ENCODE assay signal across 12 cellular contexts in genomic region chr2:153106802-153107477, GRCh38.
DNase-seq lines count a peak whose midpoint lies in the region; ATAC-seq and TF ChIP-seq lines count a peak whose summit lies in the region.
"Had no signal": no experiment of that assay in that cellular context is flagged by ENCODE, and none has a peak within 500 bp of the region (broad histone marks: within the 10 kb centered on the region; RNA-seq: fewer than 3 reads in every experiment).

No MANE protein-coding gene starts in this region.

- no peaks in the 10 kb centered on the region for H3K9me3 Mint-ChIP-seq in activated T-cell treated with anti-CD3 and anti-CD28 coated beads, Interleukin-2, amount 50 U/mL, for 4 hours
- H3K9me3 Mint-ChIP-seq in nephron, result no peaks in the 10 kb centered on the region
- H3K9me3 Mint-ChIP-seq: brain, mesothelial cell of epicardium had no signal

- no peaks in the 10 kb centered on the region for H3K36me3 Mint-ChIP-seq in activated T-cell treated with anti-CD3 and anti-CD28 coated beads, Interleukin-2, amount 50 U/mL, for 4 hours (ENCODE audit: insufficient read depth)
- no peaks in the 10 kb centered on the region for H3K36me3 Mint-ChIP-seq in nephron (ENCODE audit: low read depth)
- H3K36me3 Mint-ChIP-seq: brain, mesothelial cell of epicardium had no signal

- 0 out of 2 replicates have a peak, but pooled peaks cover 5% of the 10 kb centered on the region for H3F3A ChIP-seq in MM.1S (ENCODE audit: insufficient read depth, low read length)

- H3K9me3 ChIP-seq in MM.1S (replicated peaks; ENCODE audit: insufficient read depth, low read length), result no peaks in the 10 kb centered on the region

- peaks cover 11% of the 10 kb centered on the region for H3K4me1 Mint-ChIP-seq in activated T-cell treated with anti-CD3 and anti-CD28 coated beads, Interleukin-2, amount 50 U/mL, for 4 hours (ENCODE audit: low read depth)
- H3K4me1 Mint-ChIP-seq in nephron, result peaks cover 32% of the 10 kb centered on the region

- peaks cover 21% of the 10 kb centered on the region for H3K4me1 ChIP-seq in MM.1S (ENCODE audit: low read length)

- H2AFZ ChIP-seq in MM.1S (ENCODE audit: low read length), result 0 out of 2 replicates have a peak overlapping the region, but pooled peaks have one; percentile 9

- peaks cover 15% of the 10 kb centered on the region; the same call in 1 of the 2 replicates for H4K20me1 ChIP-seq in MM.1S (ENCODE audit: insufficient read depth, low read length)

- H3K27me3 ChIP-seq in MM.1S (replicated peaks; ENCODE audit: insufficient read depth, low read length), result no peaks in the 10 kb centered on the region

- peak overlapping the region in 2 of 3 experiments; percentile 78 for H3K27ac Mint-ChIP-seq in nephron
- H3K27ac Mint-ChIP-seq: brain, mesothelial cell of epicardium had no signal

- DNase-seq in activated T-cell treated with anti-CD3 and anti-CD28 coated beads, Interleukin-2, amount 50 U/mL, for 4 hours, result no peak
- DNase-seq in activated T-cell treated with anti-CD3 and anti-CD28 coated beads, Interleukin-2, amount 50 U/mL, for 1 hour, result no peak
- DNase-seq in MM.1S (peak; percentile 43), amniotic stem cell (lab: John Stamatoyannopoulos, UW) (no peak)
- DNase-seq in activated CD4-positive, alpha-beta T cell treated with anti-CD3 and anti-CD28 coated beads, Interleukin-2, amount 50 U/mL, for 48 hours, result no peak
- DNase-seq: right cardiac atrium, SW 1271 had no signal

- H3K27ac ChIP-seq in MM.1S (ENCODE audit: low read length), result no peak overlapping the region

- peak overlapping the region; percentile 62 for H3K4me3 Mint-ChIP-seq in activated T-cell treated with anti-CD3 and anti-CD28 coated beads, Interleukin-2, amount 50 U/mL, for 4 hours
- H3K4me3 Mint-ChIP-seq in nephron, result peak overlapping the region in 1 of 3 experiments; percentile 22
- H3K4me3 Mint-ChIP-seq: mesothelial cell of epicardium had no signal

- peaks cover 91% of the 10 kb centered on the region for H3K79me2 ChIP-seq in MM.1S (ENCODE audit: low read length)

- no peak overlapping the region for H3K9ac ChIP-seq in MM.1S (ENCODE audit: low read length)

- no peak for ATAC-seq in activated T-cell treated with anti-CD3 and anti-CD28 coated beads, Interleukin-2, amount 50 U/mL, for 4 hours
- ATAC-seq in GM21529 (IDR thresholded peaks at IDR 0.05; ENCODE audit: unreplicated experiment) (peak; percentile 72), HG02763 (IDR thresholded peaks at IDR 0.05; ENCODE audit: unreplicated experiment) (no peak)
- ATAC-seq: right cardiac atrium had no signal

- peak overlapping the region; percentile 66 for H3K4me2 ChIP-seq in MM.1S (ENCODE audit: low read depth, low read length)

- TF ChIP-seq CTCF in MM.1S (IDR thresholded peaks at IDR 0.05; ENCODE audit: low read length), result no peak
- TF ChIP-seq CTCF in nephron (IDR thresholded peaks at IDR 0.05; ENCODE audit: unreplicated experiment in 3 of 3), result no peak

- no peaks in the 10 kb centered on the region for H3K27me3 Mint-ChIP-seq in activated T-cell treated with anti-CD3 and anti-CD28 coated beads, Interleukin-2, amount 50 U/mL, for 4 hours (ENCODE audit: low read depth)
- H3K27me3 Mint-ChIP-seq in nephron (ENCODE audit: low read depth), result no peaks in the 10 kb centered on the region
- H3K27me3 Mint-ChIP-seq: brain had no signal

- H3K4me3 ChIP-seq in MM.1S (ENCODE audit: low read length), result peak overlapping the region; percentile 37

- no peaks in the 10 kb centered on the region for H3K9me2 ChIP-seq in MM.1S (replicated peaks; ENCODE audit: insufficient read depth, low read length)

- H3K36me3 ChIP-seq in MM.1S (replicated peaks; ENCODE audit: insufficient read depth, low read length), result no peaks in the 10 kb centered on the region
